1 cellular context compared by ENCODE assay signal in genomic region chr3:71573181-71573580, GRCh38.
TF ChIP-seq lines count a peak whose summit lies in the region.

No MANE protein-coding gene starts in this region.

TF ChIP-seq in H1, 55 proteins besides CTCF, POLR2A, EP300 and RAD21:
- no peak for TF ChIP-seq RNF2 (IDR thresholded peaks at IDR 0.05; ENCODE audit: borderline replicate concordance, low read depth, low read length, missing control alignments, poor library complexity, severe bottlenecking)
- TF ChIP-seq USF2 (IDR thresholded peaks at IDR 0.05; ENCODE audit: low read length), result no peak
- no peak for TF ChIP-seq HDAC2 (IDR thresholded peaks at IDR 0.05; ENCODE audit: borderline replicate concordance in 1 of 2, low read depth in 2 of 2, low read length in 2 of 2)
- TF ChIP-seq EZH2 (IDR thresholded peaks at IDR 0.05; ENCODE audit: low read depth, low read length, severe bottlenecking), result no peak
- TF ChIP-seq GABPA (IDR thresholded peaks at IDR 0.05; ENCODE audit: borderline replicate concordance, insufficient read depth, low read length), result no peak
- no peak for TF ChIP-seq SRF (IDR thresholded peaks at IDR 0.05; ENCODE audit: low read depth, low read length)
- no peak for TF ChIP-seq BACH1 (IDR thresholded peaks at IDR 0.05; ENCODE audit: low read length)
- no peak for TF ChIP-seq ATF3 (IDR thresholded peaks at IDR 0.05; ENCODE audit: insufficient read depth, low read depth, low read length)
